9 cellular contexts compared by ENCODE assay signal in the genomic region with DNA sequence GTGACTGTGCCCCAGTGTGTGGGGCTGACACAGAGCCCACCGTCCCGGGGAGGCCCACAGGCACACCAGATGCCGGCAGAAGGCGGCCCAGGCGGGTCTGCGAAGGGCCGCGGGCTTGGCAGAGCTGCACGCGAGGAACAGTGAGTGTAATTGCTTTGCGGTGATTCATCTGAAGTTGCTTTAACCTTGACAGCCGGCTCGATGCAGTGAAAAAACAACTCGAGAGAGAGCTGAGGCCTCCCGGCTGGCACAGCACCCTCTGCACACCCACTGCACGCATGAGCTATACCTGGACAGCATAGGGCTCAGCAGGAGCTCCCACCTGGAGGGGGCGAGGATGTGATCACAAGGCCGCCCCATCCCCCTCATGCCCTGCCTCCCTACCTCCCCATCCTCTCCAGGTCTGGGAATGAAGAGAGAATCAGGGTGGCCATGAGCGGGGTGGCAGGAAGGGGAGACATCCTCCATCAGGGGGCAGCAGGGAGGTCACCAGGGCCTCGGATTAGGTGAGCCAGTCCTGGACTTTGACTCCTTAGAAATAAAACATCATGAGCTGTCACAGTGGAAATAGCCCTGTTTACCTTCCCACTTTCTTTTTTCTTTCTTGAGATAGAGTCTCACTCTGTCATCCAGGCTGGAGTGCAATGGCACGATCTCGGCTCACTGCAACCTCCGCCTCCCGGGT.
A peak's percentile ranks its signal among the peaks of the same experiment; 100 is the strongest.
DNase-seq lines count a peak whose midpoint lies in the region; ATAC-seq and TF ChIP-seq lines count a peak whose summit lies in the region.
"Had no signal": no experiment of that assay in that cellular context is flagged by ENCODE, and none has a peak within 500 bp of the region (broad histone marks: within the 10 kb centered on the region; RNA-seq: fewer than 3 reads in every experiment).

No MANE protein-coding gene starts in this region.

- no peaks in the 10 kb centered on the region for H3K36me3 Mint-ChIP-seq in activated CD8-positive, alpha-beta T cell treated with anti-CD3 and anti-CD28 coated beads, Interleukin-2, amount 10 ng/mL, durations not matched to agents 7 days and 5 days (ENCODE audit: low read depth)

- H3K4me3 ChIP-seq in PC-3 (ENCODE audit: low read length), result no peak overlapping the region
- no peak overlapping the region for H3K4me3 ChIP-seq in fibroblast of the aortic adventitia (ENCODE audit: low read depth, low read length)
- H3K4me3 ChIP-seq in retinal pigment epithelial cell (ENCODE audit: low read length), result no peak overlapping the region

- H3F3A ChIP-seq in PC-3 (ENCODE audit: low read length, unreplicated experiment), result no peaks in the 10 kb centered on the region

- H3K9me2 ChIP-seq in PC-3 (replicated peaks; ENCODE audit: low read length), result no peaks in the 10 kb centered on the region

- H3K9me3 ChIP-seq in PC-3 (ENCODE audit: low read length), result no peaks in the 10 kb centered on the region

- H4K20me1 ChIP-seq in PC-3 (ENCODE audit: low read length), result no peaks in the 10 kb centered on the region

- H3K4me2 ChIP-seq in PC-3 (ENCODE audit: low read length), result no peak overlapping the region

- no TSS peak for BruUV-seq in PC-3 (replicated peaks; lab: Mats Ljungman, UMichigan)

- POLR2A ChIA-PET in PC-3 (lab: Charles Lee; ENCODE audit: unreplicated experiment), result no interaction called here
- POLR2A ChIA-PET in activated CD8-positive, alpha-beta T cell treated with anti-CD3 and anti-CD28 coated beads, Interleukin-2, amount 10 ng/mL, durations not matched to agents 7 days and 5 days (lab: Charles Lee), result no interaction called here

- TF ChIP-seq CTCF in GM12874 (IDR thresholded peaks at IDR 0.05; ENCODE audit: insufficient read depth, low read depth, low read length) (0 out of 2 replicates have a peak, but pooled peaks have one; percentile 14), PC-3 (conservative IDR thresholded peaks at IDR 0.05; ENCODE audit: low read depth, low read length) (0 out of 2 replicates have a peak, but pooled peaks have one; percentile 11), fibroblast of the aortic adventitia (IDR thresholded peaks at IDR 0.05; ENCODE audit: insufficient read depth, low read length) (no peak), retinal pigment epithelial cell (conservative IDR thresholded peaks at IDR 0.05; ENCODE audit: low read depth, low read length) (peak; percentile 29)

- no peaks in the 10 kb centered on the region for H3K4me1 Mint-ChIP-seq in activated CD8-positive, alpha-beta T cell treated with anti-CD3 and anti-CD28 coated beads, Interleukin-2, amount 10 ng/mL, durations not matched to agents 7 days and 5 days (ENCODE audit: low read depth)

- H3K9ac ChIP-seq in PC-3 (ENCODE audit: low read length), result no peak overlapping the region

- DNase-seq in PC-3 (no peak), fibroblast of the aortic adventitia (ENCODE audit: low read depth) (peak; percentile 58), retinal pigment epithelial cell (ENCODE audit: low read depth) (no peak), left lobe of liver (ENCODE audit: low spot score) (no peak), ureter (ENCODE audit: low spot score) (no peak)
- DNase-seq in activated CD8-positive, alpha-beta T cell treated with anti-CD3 and anti-CD28 coated beads, Interleukin-2, amount 10 ng/mL, durations not matched to agents 7 days and 5 days, result no peak
- DNase-seq: foreskin melanocyte had no signal

- H3K4me3 Mint-ChIP-seq in activated CD8-positive, alpha-beta T cell treated with anti-CD3 and anti-CD28 coated beads, Interleukin-2, amount 10 ng/mL, durations not matched to agents 7 days and 5 days, result no peak overlapping the region

- H3K79me2 ChIP-seq in PC-3 (ENCODE audit: low read length), result no peaks in the 10 kb centered on the region

- no peaks in the 10 kb centered on the region for H3K36me3 ChIP-seq in PC-3 (ENCODE audit: low read depth, low read length)

- intact Hi-C loops in PC-3 (cut with micrococcal nuclease), result no loop called here

- H3K27ac ChIP-seq in PC-3 (ENCODE audit: low read length), result no peak overlapping the region

- H2AFZ ChIP-seq in PC-3 (ENCODE audit: low read length), result no peak overlapping the region

- no peaks in the 10 kb centered on the region for H3K9me3 Mint-ChIP-seq in activated CD8-positive, alpha-beta T cell treated with anti-CD3 and anti-CD28 coated beads, Interleukin-2, amount 10 ng/mL, durations not matched to agents 7 days and 5 days (ENCODE audit: insufficient read depth)

- no peaks in the 10 kb centered on the region for H3K4me1 ChIP-seq in PC-3 (ENCODE audit: insufficient read depth, low read length)

- H3K27me3 ChIP-seq in PC-3 (ENCODE audit: low read length), result no peaks in the 10 kb centered on the region

- H3K27ac Mint-ChIP-seq in activated CD8-positive, alpha-beta T cell treated with anti-CD3 and anti-CD28 coated beads, Interleukin-2, amount 10 ng/mL, durations not matched to agents 7 days and 5 days, result no peak overlapping the region

- ATAC-seq in PC-3, result no peak
- no peak for ATAC-seq in activated CD8-positive, alpha-beta T cell treated with anti-CD3 and anti-CD28 coated beads, Interleukin-2, amount 10 ng/mL, durations not matched to agents 7 days and 5 days
- ATAC-seq in left lobe of liver, result no peak
- no peak for ATAC-seq in HG02759 (IDR thresholded peaks at IDR 0.05; ENCODE audit: unreplicated experiment)

- CTCF ChIA-PET in PC-3 (lab: Charles Lee), result no interaction called here
- CTCF ChIA-PET in activated CD8-positive, alpha-beta T cell treated with anti-CD3 and anti-CD28 coated beads, Interleukin-2, amount 10 ng/mL, durations not matched to agents 7 days and 5 days (lab: Charles Lee), result no interaction called here

- H3K27me3 Mint-ChIP-seq in activated CD8-positive, alpha-beta T cell treated with anti-CD3 and anti-CD28 coated beads, Interleukin-2, amount 10 ng/mL, durations not matched to agents 7 days and 5 days (ENCODE audit: low read depth), result peaks cover 16% of the 10 kb centered on the region
